1 cellular context compared by ENCODE assay signal in genomic region chr2:171416009-171416926, GRCh38.
TF ChIP-seq lines count a peak whose summit lies in the region.

No MANE protein-coding gene starts in this region.

TF ChIP-seq in HEK293, 187 proteins besides CTCF, POLR2A, EP300 and RAD21 (continued from another document):
- TF ChIP-seq PRDM10 (tag by site-specific recombination; IDR thresholded peaks at IDR 0.05) (peak; percentile 58), ZNF623 (tag by site-specific recombination; IDR thresholded peaks at IDR 0.05) (no peak), ZNF658 (tag by site-specific recombination; IDR thresholded peaks at IDR 0.05) (no peak), ZBTB21 (tag by site-specific recombination; IDR thresholded peaks at IDR 0.05) (no peak), ZNF747 (tag by site-specific recombination; IDR thresholded peaks at IDR 0.05) (no peak), ZNF354C (tag by site-specific recombination; IDR thresholded peaks at IDR 0.05; ENCODE audit: borderline replicate concordance, low read depth) (no peak), SP2 (tag by site-specific recombination; IDR thresholded peaks at IDR 0.05) (no peak), TCF7L2 (IDR thresholded peaks at IDR 0.05; ENCODE audit: borderline replicate concordance, low read depth, low read length) (no peak), WT1 (tag by site-specific recombination; IDR thresholded peaks at IDR 0.05) (no peak), ZNF433 (tag by site-specific recombination; IDR thresholded peaks at IDR 0.05; ENCODE audit: low read depth) (no peak)
